18 cellular contexts compared by ENCODE assay signal in the genomic region with DNA sequence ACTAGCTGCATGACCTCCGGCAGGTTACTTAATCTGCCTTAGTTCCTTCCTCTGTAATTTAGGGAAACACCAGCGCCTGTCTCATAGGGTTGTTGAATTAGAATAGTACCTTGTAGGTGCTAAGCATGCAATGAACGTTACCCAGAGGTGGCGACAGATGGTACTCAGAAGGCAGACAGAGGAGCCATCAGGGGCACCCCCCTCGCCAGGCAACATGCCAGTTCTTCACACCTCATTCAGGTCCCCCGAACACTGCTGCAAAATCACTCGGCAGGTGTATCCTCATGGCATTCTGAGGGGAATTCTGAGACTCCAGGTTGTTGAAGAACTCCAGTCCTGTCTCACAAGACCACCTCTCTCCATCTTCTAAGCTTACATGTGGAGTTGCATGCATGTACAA. TPM values are rescaled to one million over a fixed set of nuclear protein-coding genes. Genes with fewer than 3 reads are reported as not detected.
"Had no signal": no experiment of that assay in that cellular context is flagged by ENCODE, and none has a peak within 500 bp of the region (broad histone marks: within the 10 kb centered on the region; RNA-seq: fewer than 3 reads in every experiment).

No MANE protein-coding gene starts in this region.

- DNase-seq: effector memory CD4-positive, alpha-beta T cell; heart left ventricle; hippocampal formation; left colon; left ventricle myocardium superior; mesenchymal stem cell; naive B cell; psoas muscle; retina; right lobe of liver; stimulated activated CD4-positive, alpha-beta T cell treated with anti-CD3 and anti-CD28 coated beads, Interleukin-15, amount 100 ng/mL, for 24 hours; stimulated activated CD4-positive, alpha-beta T cell treated with anti-CD3 and anti-CD28 coated beads, Interleukin-1b, Interleukin-23, amount 100 ng/mL, for 48 hours; stimulated activated CD4-positive, alpha-beta T cell treated with anti-CD3 and anti-CD28 coated beads, Interleukin-4, amount 100 ng/mL, for 24 hours; upper lobe of right lung had no signal

RNA-seq across cellular contexts. Expression of gene ISM2, which starts 10.1 kb away (rescaled TPM):
- total RNA-seq: esophagus mucosa, fibroblast of lung, lung, osteoblast, psoas muscle, upper lobe of right lung had no signal
